In genomic region chr6:93392797-93393196, GRCh38 we compare ENCODE assay signal across 24 cellular contexts. TPM values are rescaled to one million over a fixed set of nuclear protein-coding genes. Genes with fewer than 3 reads are reported as not detected.
"Had no signal": no experiment of that assay in that cellular context is flagged by ENCODE, and none has a peak within 500 bp of the region (broad histone marks: within the 10 kb centered on the region; RNA-seq: fewer than 3 reads in every experiment).

No MANE protein-coding gene starts in this region.

- H3K27ac ChIP-seq: RWPE1 had no signal

- H3K4me3 ChIP-seq: MG63 had no signal

- H3K9me3 ChIP-seq: MG63 had no signal

- DNase-seq: IMR-90, Karpas-422, KG1, MG63, NCI-H1092, NCI-H1417 treated with DMSO at 0.1 percent for 48 hours, NCI-H146, NCI-H1694 treated with DMSO at 0.1 percent for 48 hours, NCI-H1930, NCI-H2081, NCI-H2107, NCI-H2227 treated with DMSO at 0.1 percent for 48 hours, NCI-H524, NCI-H526 treated with DMSO at 0.1 percent for 48 hours, NCI-H748 treated with DMSO at 0.1 percent for 48 hours, PC-3, SHP77, T-helper 1 cell had no signal

- FAIRE-seq: HepG2 had no signal

- H3K36me3 ChIP-seq: MG63 had no signal

- ATAC-seq: HepG2, Panc1, PC-3, SK-N-SH treated with all-trans-retinoic acid at 6 μM for 48 hours had no signal

RNA-seq across cellular contexts. Expression of gene EPHA7, which starts 26.6 kb away (rescaled TPM):
- total RNA-seq: HepG2, HT1080, IMR-90, OCI-LY7 had no signal
- polyA plus RNA-seq: HepG2, IMR-90 had no signal
